ENCODE assay signal across 26 cellular contexts in the genomic region with DNA sequence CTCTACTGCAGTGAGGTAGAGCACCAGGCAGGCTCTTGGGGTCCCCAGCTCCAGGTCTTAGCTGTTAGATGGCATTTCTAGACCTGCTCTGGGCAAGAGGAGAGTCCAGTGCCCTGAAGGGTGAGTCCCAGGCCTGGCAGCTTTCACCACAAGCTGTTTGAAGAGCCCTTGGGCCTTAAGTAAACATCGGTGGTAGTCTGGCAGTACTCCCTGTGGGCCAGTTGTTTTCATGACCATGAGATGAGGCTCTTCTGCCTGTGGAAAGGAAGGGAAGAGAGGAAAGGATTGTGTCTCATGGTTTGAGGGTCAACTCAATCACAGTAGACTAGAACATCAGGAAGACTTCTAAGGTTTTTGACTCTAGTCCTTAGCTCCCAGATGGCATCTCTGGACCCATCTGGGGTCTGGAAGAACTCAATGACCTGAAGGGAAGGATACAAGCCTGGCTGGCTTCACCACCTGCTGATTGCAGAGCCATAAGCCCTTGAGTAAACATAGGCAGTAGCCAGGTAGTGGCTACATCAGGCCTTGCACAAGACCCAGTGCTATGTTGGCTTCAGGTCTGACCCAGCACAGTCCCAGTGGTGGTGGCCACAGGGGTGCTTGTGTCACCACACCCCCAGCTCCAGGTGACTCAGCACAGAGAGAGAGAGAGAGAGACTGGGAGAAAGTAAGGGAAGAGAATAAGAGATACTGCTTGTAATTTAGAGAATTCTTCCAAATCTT.
"Had no signal": no experiment of that assay in that cellular context is flagged by ENCODE, and none has a peak within 500 bp of the region (broad histone marks: within the 10 kb centered on the region; RNA-seq: fewer than 3 reads in every experiment).

No MANE protein-coding gene starts in this region.

- H3K36me3 ChIP-seq: breast epithelium, MG63, Peyer's patch had no signal

- ATAC-seq: activated CD8-positive, alpha-beta memory T cell treated with anti-CD3 and anti-CD28 coated beads, Interleukin-2, amount 10 ng/mL, durations not matched to agents 7 days and 5 days; T-cell had no signal

- H3K9me3 ChIP-seq: MG63, Peyer's patch had no signal

- DNase-seq: activated B cell treated with CpG ODN at 0.5 μM for 24 hours; activated CD4-positive, alpha-beta T cell treated with anti-CD3 and anti-CD28 coated beads for 1 hour; activated CD4-positive, alpha-beta T cell treated with anti-CD3 and anti-CD28 coated beads, Interleukin-2, amount 10 ng/mL, durations not matched to agents 24 days and 14 days; activated CD4-positive, alpha-beta T cell treated with anti-CD3 and anti-CD28 coated beads, Interleukin-2, amount 50 U/mL, for 48 hours; activated CD8-positive, alpha-beta memory T cell treated with anti-CD3 and anti-CD28 coated beads, Interleukin-2, amount 10 ng/mL, durations not matched to agents 7 days and 5 days; activated effector memory CD4-positive, alpha-beta T cell treated with Interleukin-2 at 50 U/mL for 16 hours; activated naive CD4-positive, alpha-beta T cell; activated T-cell treated with anti-CD3 and anti-CD28 coated beads, Interleukin-2, amount 50 U/mL, for 24 hours; aorta; caudate nucleus; MG63; NCI-H146; NCI-H187 treated with DMSO at 0.1 percent for 48 hours; NCI-H2107; NCI-H2171 treated with DMSO at 0.1 percent for 48 hours; NCI-H526; NCI-H774; NK-92 treated with Interleukin-12 subunit alpha and Interleukin-12 subunit beta, amount 100 ng/mL, for 24 hours; Peyer's patch; T-cell; T-helper 2 cell; T1000 had no signal

- H3K27me3 ChIP-seq: breast epithelium, MG63, Peyer's patch had no signal

- H3K27ac ChIP-seq: breast epithelium, KMS-11, Peyer's patch, RWPE1, SK-N-MC had no signal

- H3K4me1 ChIP-seq: breast epithelium, Peyer's patch had no signal

- H3K4me3 ChIP-seq: breast epithelium, MG63, Peyer's patch, SK-N-MC had no signal
